ENCODE assay signal across 13 cellular contexts in the genomic region with DNA sequence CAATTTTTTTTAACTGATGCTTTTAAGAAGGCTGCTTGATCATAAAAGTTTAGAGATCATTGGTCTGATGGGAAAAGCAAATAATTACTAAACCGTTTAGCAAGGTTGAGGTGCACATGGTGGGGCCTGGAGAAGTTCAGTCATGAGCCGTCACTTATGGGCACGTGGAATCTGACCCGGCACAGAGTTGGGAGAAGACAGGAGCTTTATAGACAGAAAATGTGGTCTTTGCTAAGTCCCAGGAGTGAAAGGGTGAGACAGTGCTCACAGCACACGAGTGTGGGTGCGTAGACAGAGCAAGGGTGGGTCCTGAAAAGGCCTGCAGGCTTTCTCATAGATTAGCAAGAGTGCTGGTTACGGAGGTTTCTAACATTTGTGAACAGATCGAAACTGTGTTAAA. TPM values are rescaled to one million over a fixed set of nuclear protein-coding genes. Genes with fewer than 3 reads are reported as not detected.
A peak's percentile ranks its signal among the peaks of the same experiment; 100 is the strongest.
DNase-seq lines count a peak whose midpoint lies in the region; TF ChIP-seq lines count a peak whose summit lies in the region.
"Had no signal": no experiment of that assay in that cellular context is flagged by ENCODE, and none has a peak within 500 bp of the region (broad histone marks: within the 10 kb centered on the region; RNA-seq: fewer than 3 reads in every experiment).

No MANE protein-coding gene starts in this region.

- H3K9me3 ChIP-seq in endodermal cell (ENCODE audit: control insufficient read depth, low read length), result peaks cover 7% of the 10 kb centered on the region
- H3K9me3 ChIP-seq: BLaER1 treated with 17β-estradiol and CSF1 and Interleukin-3, amounts not matched to agents 10 nM and 100 nM had no signal

- H3K36me3 ChIP-seq in endodermal cell (ENCODE audit: control insufficient read depth, insufficient read depth, low read length), result peaks cover 94% of the 10 kb centered on the region

- no peak overlapping the region for H3K9ac ChIP-seq in endodermal cell (ENCODE audit: extremely low read depth, low read length, poor library complexity, severe bottlenecking)
- H3K9ac ChIP-seq: BLaER1 treated with 17β-estradiol and CSF1 and Interleukin-3, amounts not matched to agents 10 nM and 100 nM had no signal

- TF ChIP-seq CTCF in endodermal cell (conservative IDR thresholded peaks at IDR 0.05) (no peak), nephron progenitor cell (IDR thresholded peaks at IDR 0.05) (no peak)

- H3K36me3 Mint-ChIP-seq in activated T-cell treated with anti-CD3 and anti-CD28 coated beads, Interleukin-2, amount 50 U/mL, for 24 hours (ENCODE audit: low read depth), result peaks cover 94% of the 10 kb centered on the region
- peaks cover 83% of the 10 kb centered on the region for H3K36me3 Mint-ChIP-seq in endodermal cell (ENCODE audit: low read depth)
- H3K36me3 Mint-ChIP-seq in nephron progenitor cell (ENCODE audit: low read depth), result peaks cover 89% of the 10 kb centered on the region

- DNase-seq in activated T-cell treated with anti-CD3 and anti-CD28 coated beads, Interleukin-2, amount 50 U/mL, for 24 hours, result no peak
- DNase-seq in activated T-cell treated with anti-CD3 and anti-CD28 coated beads, Interleukin-2, amount 50 U/mL, for 48 hours, result no peak
- DNase-seq in endodermal cell (no peak), nephron progenitor cell (no peak), H4 (ENCODE audit: low spot score) (no peak), NCI-H82 (lab: John Stamatoyannopoulos, UW) (no peak), RPMI8226 (no peak)
- DNase-seq: Calu3; CD4-positive, alpha-beta T cell; DMS 273 treated with DMSO at 0.1 percent for 48 hours had no signal

- H3K27me3 ChIP-seq in endodermal cell (ENCODE audit: control insufficient read depth, insufficient read depth, low read length, poor library complexity, severe bottlenecking), result no peaks in the 10 kb centered on the region
- H3K27me3 ChIP-seq: BLaER1 treated with 17β-estradiol and CSF1 and Interleukin-3, amounts not matched to agents 10 nM and 100 nM had no signal

- H3K9me3 Mint-ChIP-seq in activated T-cell treated with anti-CD3 and anti-CD28 coated beads, Interleukin-2, amount 50 U/mL, for 24 hours, result no peaks in the 10 kb centered on the region
- H3K9me3 Mint-ChIP-seq in endodermal cell, result peaks cover 12% of the 10 kb centered on the region
- H3K9me3 Mint-ChIP-seq in nephron progenitor cell, result no peaks in the 10 kb centered on the region
- H3K9me3 Mint-ChIP-seq: CD4-positive, alpha-beta T cell had no signal

- H3K27ac Mint-ChIP-seq in activated T-cell treated with anti-CD3 and anti-CD28 coated beads, Interleukin-2, amount 50 U/mL, for 24 hours, result peak overlapping the region; percentile 23
- H3K27ac Mint-ChIP-seq in endodermal cell (peak overlapping the region; percentile 38), nephron progenitor cell (peak overlapping the region; percentile 49)
- H3K27ac Mint-ChIP-seq: CD4-positive, alpha-beta T cell had no signal

- H3K4me1 Mint-ChIP-seq in activated T-cell treated with anti-CD3 and anti-CD28 coated beads, Interleukin-2, amount 50 U/mL, for 24 hours (ENCODE audit: low read depth), result peaks cover 15% of the 10 kb centered on the region
- H3K4me1 Mint-ChIP-seq in endodermal cell (peaks cover 2% of the 10 kb centered on the region), nephron progenitor cell (peaks cover 11% of the 10 kb centered on the region)

- no peak overlapping the region for H3K4me3 ChIP-seq in endodermal cell (ENCODE audit: low read length)
- H3K4me3 ChIP-seq: BLaER1 treated with 17β-estradiol and CSF1 and Interleukin-3, amounts not matched to agents 10 nM and 100 nM had no signal

- H3K27me3 Mint-ChIP-seq in activated T-cell treated with anti-CD3 and anti-CD28 coated beads, Interleukin-2, amount 50 U/mL, for 24 hours, result no peaks in the 10 kb centered on the region
- H3K27me3 Mint-ChIP-seq in endodermal cell (ENCODE audit: insufficient read depth), result no peaks in the 10 kb centered on the region
- H3K27me3 Mint-ChIP-seq in nephron progenitor cell (ENCODE audit: low read depth, poor library complexity), result no peaks in the 10 kb centered on the region
- H3K27me3 Mint-ChIP-seq: CD4-positive, alpha-beta T cell had no signal

- H3K27ac ChIP-seq in endodermal cell (ENCODE audit: low read depth, low read length), result no peak overlapping the region
- H3K27ac ChIP-seq: BLaER1 treated with 17β-estradiol and CSF1 and Interleukin-3, amounts not matched to agents 10 nM and 100 nM; HL-60 had no signal

- peaks cover 2% of the 10 kb centered on the region for H3K4me1 ChIP-seq in endodermal cell (ENCODE audit: control insufficient read depth, insufficient read depth, low read length)

- no peak overlapping the region for H3K4me3 Mint-ChIP-seq in activated T-cell treated with anti-CD3 and anti-CD28 coated beads, Interleukin-2, amount 50 U/mL, for 24 hours
- H3K4me3 Mint-ChIP-seq in endodermal cell (no peak overlapping the region), nephron progenitor cell (no peak overlapping the region)
- H3K4me3 Mint-ChIP-seq: CD4-positive, alpha-beta T cell had no signal

- 95 to 98% methylated on average over 8 of the region's 8 CpGs for WGBS in endodermal cell (ENCODE audit: insufficient coverage in 1 of 2, insufficient read length in 1 of 2), 2 experiments

RNA-seq across cellular contexts. Expression of a gene that starts 43.8 kb away (rescaled TPM):
- total RNA-seq in endodermal cell, result 100 to 1,000 TPM; 104 to 109 TPM
- 29.7 TPM for polyA plus RNA-seq in endodermal cell (2013, experiment 1 of 2)
- 24.3 TPM for polyA plus RNA-seq in endodermal cell (2013, experiment 2 of 2)
- total RNA-seq in H4 (2014; rRNA removed; shearing (Covaris generic)), result 20.3 and 23.9 TPM in 2 replicates

RNA-seq across cellular contexts. Expression of a gene that starts 43.9 kb away (rescaled TPM):
- total RNA-seq in endodermal cell, result not detected
- polyA plus RNA-seq in endodermal cell (2013, experiment 1 of 2), result not detected
- polyA plus RNA-seq in endodermal cell (2013, experiment 2 of 2), result not detected
- not detected in 2 replicates for total RNA-seq in H4 (2014; rRNA removed; shearing (Covaris generic))
- total RNA-seq: Calu3; CD4-positive, alpha-beta T cell; Daoy had no signal
